In genomic region chr1:160894368-160895135, GRCh38 we compare ENCODE assay signal across 15 cellular contexts. TPM values are rescaled to one million over a fixed set of nuclear protein-coding genes. Genes with fewer than 3 reads are reported as not detected.
"Had no signal": no experiment of that assay in that cellular context is flagged by ENCODE, and none has a peak within 500 bp of the region (broad histone marks: within the 10 kb centered on the region; RNA-seq: fewer than 3 reads in every experiment).

No MANE protein-coding gene starts in this region.

RNA-seq across cellular contexts. Expression of gene ITLN1, which starts 9.6 kb away (rescaled TPM):
- total RNA-seq: activated B cell treated with CpG ODN at 0.5 μM for 24 hours; activated CD4-positive, alpha-beta memory T cell treated with anti-CD3 and anti-CD28 coated beads for 36 hours; activated CD4-positive, alpha-beta memory T cell treated with anti-CD3 and anti-CD28 coated beads, Interleukin-2, amount 10 ng/mL, durations not matched to agents 7 days and 5 days; activated CD4-positive, alpha-beta T cell treated with anti-CD3 and anti-CD28 coated beads for 36 hours; activated CD4-positive, alpha-beta T cell treated with anti-CD3 and anti-CD28 coated beads, Interleukin-2, amount 10 ng/mL, durations not matched to agents 24 days and 14 days; activated CD4-positive, alpha-beta T cell treated with anti-CD3 and anti-CD28 coated beads, Interleukin-2, amount 10 ng/mL, durations not matched to agents 7 days and 5 days; activated CD8-positive, alpha-beta memory T cell treated with anti-CD3 and anti-CD28 coated beads for 36 hours; activated CD8-positive, alpha-beta memory T cell treated with anti-CD3 and anti-CD28 coated beads, Interleukin-2, amount 10 ng/mL, durations not matched to agents 7 days and 5 days; activated CD8-positive, alpha-beta T cell treated with anti-CD3 and anti-CD28 coated beads for 36 hours; activated CD8-positive, alpha-beta T cell treated with anti-CD3 and anti-CD28 coated beads, Interleukin-2, amount 10 ng/mL, durations not matched to agents 7 days and 5 days; T-cell; T-helper 1 cell treated with Interleukin-12 subunit alpha and Interleukin-12 subunit beta and Interleukin-4 antibody, amounts not matched to agents 30 ng/mL and 1 ng/mL, for 36 hours; T-helper 17 cell; T-helper 2 cell treated with Interferon-gamma antibody and Interleukin-4, amounts not matched to agents 100 ng/mL and 5 ng/mL, for 36 hours; WTC11 had no signal

RNA-seq across cellular contexts. Expression of gene CD244, which starts 31.9 kb away (rescaled TPM):
- total RNA-seq: activated B cell treated with CpG ODN at 0.5 μM for 24 hours; activated CD4-positive, alpha-beta T cell treated with anti-CD3 and anti-CD28 coated beads, Interleukin-2, amount 10 ng/mL, durations not matched to agents 24 days and 14 days; WTC11 had no signal
